In the genomic region with DNA sequence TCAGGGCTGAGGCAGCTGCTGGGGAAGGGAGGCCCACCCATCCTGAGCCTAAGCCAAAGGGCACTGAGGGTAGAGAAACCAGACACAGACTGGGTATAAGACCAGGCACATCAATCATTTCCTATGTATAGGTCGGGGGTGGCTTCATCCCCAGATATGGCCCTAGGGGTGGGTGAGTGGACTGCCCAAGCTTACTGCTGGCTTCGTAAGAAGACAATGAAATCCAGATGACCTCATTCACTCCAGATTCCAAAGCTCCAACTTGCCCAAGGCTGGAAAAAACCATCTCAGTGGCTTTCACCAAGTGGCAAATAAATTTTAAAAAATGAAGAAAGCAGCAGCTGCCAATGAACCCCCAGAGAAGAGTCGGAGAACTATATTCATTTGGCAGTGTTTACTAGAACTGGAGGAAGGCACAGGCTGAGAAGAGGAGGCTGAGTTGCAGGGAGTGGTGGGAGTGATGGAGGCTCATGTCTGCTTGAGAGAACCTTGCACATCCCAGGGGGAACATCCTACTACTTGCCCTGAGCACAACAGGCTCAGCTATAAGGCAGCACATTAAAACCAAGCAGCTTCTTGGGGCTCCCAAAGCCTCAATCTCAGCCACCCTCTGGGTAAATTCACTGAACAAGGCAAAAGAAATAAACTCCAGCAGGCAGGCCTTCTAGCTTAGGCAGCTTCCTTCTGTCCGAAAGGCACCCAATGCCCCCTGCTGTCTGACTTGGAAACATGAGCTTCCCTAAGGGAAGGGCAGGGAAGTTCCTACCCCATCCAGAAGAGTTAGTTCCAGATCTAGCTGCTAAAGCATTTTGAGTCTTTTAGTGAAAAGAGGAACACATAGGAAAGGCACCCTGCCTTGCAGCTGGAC, we compare ENCODE assay signal across 8 cellular contexts. TPM values are rescaled to one million over a fixed set of nuclear protein-coding genes. Genes with fewer than 3 reads are reported as not detected.
DNase-seq lines count a peak whose midpoint lies in the region; ATAC-seq and TF ChIP-seq lines count a peak whose summit lies in the region.

No MANE protein-coding gene starts in this region.

- H3K27me3 ChIP-seq in CD4-positive, CD25-positive, alpha-beta regulatory T cell (ENCODE audit: control insufficient read depth, insufficient read depth, low read length), result no peaks in the 10 kb centered on the region
- H3K27me3 ChIP-seq in KMS-11 (ENCODE audit: insufficient read depth, low read depth), result no peaks in the 10 kb centered on the region

- no peak overlapping the region for H3K4me2 ChIP-seq in KMS-11

- no peak overlapping the region for H3K27ac ChIP-seq in CD4-positive, CD25-positive, alpha-beta regulatory T cell (ENCODE audit: insufficient read depth, low read length, poor library complexity, severe bottlenecking)
- no peak overlapping the region; the same call in 1 of the 2 replicates for H3K27ac ChIP-seq in KMS-11

- H3K4me1 Mint-ChIP-seq in CD4-positive, CD25-positive, alpha-beta regulatory T cell, result peaks cover 0 to 6% (median 2%) of the 10 kb centered on the region in 4 donors
- H3K4me1 Mint-ChIP-seq in stimulated activated effector memory CD8-positive, alpha-beta T cell treated with anti-CD3 and anti-CD28 coated beads, Interleukin-12 subunit alpha, Interleukin-12 subunit beta, amount 100 ng/mL, for 72 hours, result no peaks in the 10 kb centered on the region

- TF ChIP-seq CTCF in KMS-11 (conservative IDR thresholded peaks at IDR 0.05; ENCODE audit: low read depth, low read length), result peak; percentile 55
- TF ChIP-seq CTCF in astrocyte of the cerebellum (IDR thresholded peaks at IDR 0.05; ENCODE audit: low read depth, low read length, missing control alignments), result peak; percentile 52

- ATAC-seq in CD4-positive, CD25-positive, alpha-beta regulatory T cell (ENCODE audit: low read depth in 2 of 2), result no peak
- ATAC-seq in stimulated activated effector memory CD8-positive, alpha-beta T cell treated with anti-CD3 and anti-CD28 coated beads, Interleukin-12 subunit alpha, Interleukin-12 subunit beta, amount 100 ng/mL, for 72 hours, result no peak

- no peak overlapping the region for H3K9ac ChIP-seq in KMS-11

- peak overlapping the region in 2 of 3 donors; percentile 5 to 59 for H3K27ac Mint-ChIP-seq in CD4-positive, CD25-positive, alpha-beta regulatory T cell
- peak overlapping the region; percentile 68 for H3K27ac Mint-ChIP-seq in stimulated activated effector memory CD8-positive, alpha-beta T cell treated with anti-CD3 and anti-CD28 coated beads, Interleukin-12 subunit alpha, Interleukin-12 subunit beta, amount 100 ng/mL, for 72 hours

- H3K4me1 ChIP-seq in CD4-positive, CD25-positive, alpha-beta regulatory T cell (ENCODE audit: control insufficient read depth, insufficient read depth, low read length, poor library complexity, severe bottlenecking), result no peaks in the 10 kb centered on the region
- peaks cover 7% of the 10 kb centered on the region for H3K4me1 ChIP-seq in KMS-11 (ENCODE audit: low read depth, poor library complexity, severe bottlenecking)

- no peaks in the 10 kb centered on the region for H3K79me2 ChIP-seq in KMS-11 (ENCODE audit: insufficient read depth, low read depth)

- H3K4me3 Mint-ChIP-seq in CD4-positive, CD25-positive, alpha-beta regulatory T cell, result no peak overlapping the region
- no peak overlapping the region for H3K4me3 Mint-ChIP-seq in stimulated activated effector memory CD8-positive, alpha-beta T cell treated with anti-CD3 and anti-CD28 coated beads, Interleukin-12 subunit alpha, Interleukin-12 subunit beta, amount 100 ng/mL, for 72 hours

- in situ Hi-C loops in astrocyte of the cerebellum (cut with HindIII; ENCODE audit: low sequenced_read_pairs), result loop anchor here (5.0 kb wide), 2 partner anchors 72 to 112 kb away; no protein-coding TSS in a partner anchor

- H3K9me3 Mint-ChIP-seq in CD4-positive, CD25-positive, alpha-beta regulatory T cell, result no peaks in the 10 kb centered on the region
- no peaks in the 10 kb centered on the region for H3K9me3 Mint-ChIP-seq in stimulated activated effector memory CD8-positive, alpha-beta T cell treated with anti-CD3 and anti-CD28 coated beads, Interleukin-12 subunit alpha, Interleukin-12 subunit beta, amount 100 ng/mL, for 72 hours

- no peak overlapping the region for H3K4me3 ChIP-seq in CD4-positive, CD25-positive, alpha-beta regulatory T cell (ENCODE audit: low read depth, low read length)
- H3K4me3 ChIP-seq in KMS-11 (IDR thresholded peaks at IDR 0.05; ENCODE audit: insufficient read depth, low read depth, low read length) (no peak overlapping the region), astrocyte of the cerebellum (ENCODE audit: low read depth, low read length) (no peak overlapping the region)

- no peak overlapping the region for H2AFZ ChIP-seq in KMS-11 (ENCODE audit: low read depth)

- no peaks in the 10 kb centered on the region for H4K20me1 ChIP-seq in KMS-11 (ENCODE audit: insufficient read depth)

- no peak for DNase-seq in CD4-positive, CD25-positive, alpha-beta regulatory T cell
- DNase-seq in astrocyte of the cerebellum (ENCODE audit: low read depth) (peak; percentile 51), iPS-NIHi11 (ENCODE audit: low spot score) (peak; percentile 68), GOT3 (lab: John Stamatoyannopoulos, UW) (no peak), MV-4-11 (lab: John Stamatoyannopoulos, UW) (no peak), SKM-1 treated with dmso at 0.1 percent for 144 hours (lab: John Stamatoyannopoulos, UW; ENCODE audit: unreplicated experiment) (no peak)
- DNase-seq in stimulated activated effector memory CD8-positive, alpha-beta T cell treated with anti-CD3 and anti-CD28 coated beads, Interleukin-12 subunit alpha, Interleukin-12 subunit beta, amount 100 ng/mL, for 72 hours (ENCODE audit: low spot score in 2 of 2), result no peak

- H3K27me3 Mint-ChIP-seq in CD4-positive, CD25-positive, alpha-beta regulatory T cell, result no peaks in the 10 kb centered on the region

- H3K36me3 Mint-ChIP-seq in CD4-positive, CD25-positive, alpha-beta regulatory T cell, result peaks cover 70% of the 10 kb centered on the region
- H3K36me3 Mint-ChIP-seq in stimulated activated effector memory CD8-positive, alpha-beta T cell treated with anti-CD3 and anti-CD28 coated beads, Interleukin-12 subunit alpha, Interleukin-12 subunit beta, amount 100 ng/mL, for 72 hours, result peaks cover 36% of the 10 kb centered on the region

- no peaks in the 10 kb centered on the region for H3K9me3 ChIP-seq in CD4-positive, CD25-positive, alpha-beta regulatory T cell (ENCODE audit: control insufficient read depth in 2 of 2, low read length in 2 of 2)

- H3K36me3 ChIP-seq in CD4-positive, CD25-positive, alpha-beta regulatory T cell (ENCODE audit: control insufficient read depth, insufficient read depth, low read length), result peaks cover 96% of the 10 kb centered on the region
- H3K36me3 ChIP-seq in KMS-11 (ENCODE audit: insufficient read depth), result peaks cover 21% of the 10 kb centered on the region; the same call in 1 of the 2 replicates

RNA-seq across cellular contexts. Expression of gene PEA15, which starts 14.1 kb away (rescaled TPM):
- 21.5 TPM for total RNA-seq in CD4-positive, CD25-positive, alpha-beta regulatory T cell
- polyA plus RNA-seq in CD4-positive, CD25-positive, alpha-beta regulatory T cell, result 10 to 100 TPM in 1 of 4 donors, 1 to 10 TPM in 3; 7.5 to 10.2 (median 8.3) TPM

RNA-seq across cellular contexts. Expression of gene CASQ1, which starts 28.9 kb away (rescaled TPM):
- total RNA-seq in CD4-positive, CD25-positive, alpha-beta regulatory T cell, result not detected
- polyA plus RNA-seq in CD4-positive, CD25-positive, alpha-beta regulatory T cell, result not detected

RNA-seq across cellular contexts. Expression of gene DCAF8, which starts 43.1 kb away (rescaled TPM):
- total RNA-seq in CD4-positive, CD25-positive, alpha-beta regulatory T cell, result 182 TPM
- 10 to 100 TPM; 50.3 to 74.1 (median 54.9) TPM for polyA plus RNA-seq in CD4-positive, CD25-positive, alpha-beta regulatory T cell

Comparison
In these comparisons a context has a peak if more than half of its experiments do, and no peak if none do; other contexts are left out.
1. DNase-seq: peak in astrocyte of the cerebellum (single experiment) and iPS-NIHi11 (single experiment); none in CD4-positive, CD25-positive, alpha-beta regulatory T cell (0 of 3), stimulated activated effector memory CD8-positive, alpha-beta T cell treated with anti-CD3 and anti-CD28 coated beads, Interleukin-12 subunit alpha, Interleukin-12 subunit beta, amount 100 ng/mL, for 72 hours (0 of 2), GOT3 (single experiment), MV-4-11 (single experiment) and SKM-1 treated with dmso at 0.1 percent for 144 hours (single experiment).